In the genomic region with DNA sequence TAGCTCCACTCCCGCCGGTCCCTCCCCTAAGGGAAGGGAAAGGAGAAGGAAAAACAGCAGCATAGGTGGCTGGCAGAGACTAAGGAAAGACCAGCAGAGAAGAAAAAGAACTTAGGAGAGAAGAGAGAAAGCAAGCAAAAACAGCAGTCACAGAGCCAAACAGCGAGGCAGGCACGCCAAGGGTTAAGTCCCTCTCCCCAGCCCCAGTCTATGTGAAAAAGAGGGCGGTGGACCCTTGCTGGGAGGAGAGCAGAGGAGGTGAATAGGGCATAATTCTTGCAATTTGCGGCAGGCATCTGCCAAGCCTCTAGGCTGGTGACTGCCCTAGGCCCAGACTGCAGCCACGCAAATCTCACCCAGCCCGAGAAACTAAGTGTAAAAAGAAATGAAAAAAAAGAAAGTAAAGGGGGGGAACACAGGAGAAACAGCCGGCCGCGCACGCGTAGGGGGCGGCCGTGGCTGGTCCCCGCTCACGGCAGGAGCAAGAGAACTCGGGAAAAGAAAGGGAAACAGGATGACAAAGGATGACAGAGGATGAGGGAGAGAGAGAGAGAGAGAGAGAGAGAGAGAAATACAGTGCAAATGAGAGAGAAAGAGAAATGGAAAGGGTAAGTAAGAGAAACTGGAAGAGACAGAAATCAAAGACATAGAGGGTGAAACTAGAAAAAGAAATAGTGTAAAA, we compare ENCODE assay signal across 9 cellular contexts. TPM values are rescaled to one million over a fixed set of nuclear protein-coding genes. Genes with fewer than 3 reads are reported as not detected.
DNase-seq lines count a peak whose midpoint lies in the region; ATAC-seq, FAIRE-seq and TF ChIP-seq lines count a peak whose summit lies in the region.
"Had no signal": no experiment of that assay in that cellular context is flagged by ENCODE, and none has a peak within 500 bp of the region (broad histone marks: within the 10 kb centered on the region; RNA-seq: fewer than 3 reads in every experiment).

No MANE protein-coding gene starts in this region.

- 0 out of 3 replicates have a peak, but pooled peaks of 1 of the 2 experiments have one; percentile 21 for TF ChIP-seq POLR2A in H1 (IDR thresholded peaks at IDR 0.05; ENCODE audit: control extremely low read depth in 1 of 2, low read depth in 2 of 2, low read length in 2 of 2)

- 8% methylated on average over 18 of the region's 18 CpGs for WGBS in SK-N-SH (ENCODE audit: low lambda C conversion rate)
- 0% methylated on average over 3 of the region's 18 CpGs; no CpG with 5 or more reads in 1 of the 2 experiments for WGBS in H1 (ENCODE audit: extremely low coverage in 1 of 2, insufficient coverage in 1 of 2, insufficient read length in 1 of 2, insufficient replicate concordance in 2 of 2, low coverage in 1 of 2, low lambda C conversion rate in 2 of 2, missing lambda C conversion rate in 1 of 2), 2 experiments

- POLR2A ChIA-PET in CD8-positive, alpha-beta T cell (lab: Charles Lee): no interaction called here
- POLR2A ChIA-PET in SK-N-SH (lab: Yijun Ruan, JAX) (no interaction called here), H1 (lab: Charles Lee; ENCODE audit: partially characterized antibody) (interaction anchor here (0.6 to 1.0 kb wide), 2 partner anchors 12 to 295 kb away, joined by 3 read pairs; no protein-coding TSS in a partner anchor)

- H3K9ac ChIP-seq in SK-N-SH (peak overlapping the region; percentile 36; the same call in 1 of the 2 replicates), H1 (replicated peaks in 1 of 4; ENCODE audit: extremely low read depth in 1 of 4, low read depth in 3 of 4, low read length in 3 of 4) (peak overlapping the region in 2 of 4 experiments; percentile 11 to 13; a peak in 2 of 7 replicates)

- H3K56ac ChIP-seq in H1 (replicated peaks; ENCODE audit: insufficient read length, low read depth, low read length): no peak overlapping the region

- TF ChIP-seq CTCF in CD8-positive, alpha-beta T cell (IDR thresholded peaks at IDR 0.05): no peak
- TF ChIP-seq CTCF in SK-N-SH (IDR thresholded peaks at IDR 0.05) (no peak), H1 (IDR thresholded peaks at IDR 0.05; ENCODE audit: control extremely low read depth in 1 of 3, insufficient read depth in 1 of 3, low read depth in 1 of 3, low read length in 3 of 3) (no peak), osteoblast (IDR thresholded peaks at IDR 0.05; ENCODE audit: extremely low read depth, low read depth, low read length) (no peak)

- H3K4me1 ChIP-seq in CD8-positive, alpha-beta T cell (ENCODE audit: insufficient read depth, low read length): peaks cover 12% of the 10 kb centered on the region
- H3K4me1 ChIP-seq in SK-N-SH (ENCODE audit: control insufficient read depth in 1 of 2, insufficient read depth in 2 of 2, low read depth in 1 of 2, low read length in 1 of 2) (no peaks in the 10 kb centered on the region), H1 (replicated peaks in 1 of 4; ENCODE audit: control insufficient read depth in 3 of 4, insufficient read depth in 4 of 4, low read length in 3 of 4) (peaks cover 0 to 4% (median under 1%) of the 10 kb centered on the region in 4 experiments; a peak in 5 of 7 replicates), osteoblast (ENCODE audit: insufficient read depth, low read length) (no peaks in the 10 kb centered on the region)
- H3K4me1 ChIP-seq: lower lobe of right lung had no signal

- peak overlapping the region; percentile 33 for H4K5ac ChIP-seq in H1 (ENCODE audit: insufficient read length, low read depth, low read length)

- no peak overlapping the region for H2AK5ac ChIP-seq in H1 (ENCODE audit: low read depth, low read length)

- H3K4me3 Mint-ChIP-seq in CD8-positive, alpha-beta T cell: peak overlapping the region; percentile 82

- H3K18ac ChIP-seq in H1 (ENCODE audit: extremely low read depth, low read length): no peak overlapping the region; the same call in none of the 2 replicates

- H2BK120ac ChIP-seq in H1 (replicated peaks; ENCODE audit: low read depth, low read length): peak overlapping the region; percentile 22

- H3K23ac ChIP-seq in H1 (ENCODE audit: insufficient read length): no peak overlapping the region

- peak overlapping the region; percentile 74 for H3K27ac Mint-ChIP-seq in CD8-positive, alpha-beta T cell

- H3K4ac ChIP-seq in H1 (replicated peaks; ENCODE audit: insufficient read length, low read depth, low read length): no peak overlapping the region

- intact Hi-C loops in CD8-positive, alpha-beta T cell (cut with DNase I, micrococcal nuclease): no loop called here

- H3K14ac ChIP-seq in H1 (ENCODE audit: insufficient read length): no peak overlapping the region

- H3K27ac ChIP-seq in CD8-positive, alpha-beta T cell (ENCODE audit: low read depth, low read length): peak overlapping the region; percentile 45
- H3K27ac ChIP-seq in SK-N-SH (ENCODE audit: low read depth in 2 of 2, low read length in 1 of 2) (no peak overlapping the region), H1 (ENCODE audit: low read depth, low read length) (peak overlapping the region; percentile 25; the same call in 1 of the 2 replicates), osteoblast (ENCODE audit: low read depth, low read length) (peak overlapping the region; percentile 75)
- H3K27ac ChIP-seq: lower lobe of right lung had no signal

- H4K91ac ChIP-seq in H1 (replicated peaks; ENCODE audit: insufficient read length, low read length): no peak overlapping the region

- H3K36me3 ChIP-seq in CD8-positive, alpha-beta T cell (ENCODE audit: insufficient read depth, low read length): no peaks in the 10 kb centered on the region
- H3K36me3 ChIP-seq in SK-N-SH (replicated peaks in 1 of 2; ENCODE audit: control insufficient read depth in 1 of 2, insufficient read depth in 2 of 2, low read length in 1 of 2) (no peaks in the 10 kb centered on the region), H1 (ENCODE audit: control insufficient read depth in 2 of 4, insufficient read depth in 4 of 4, low read length in 3 of 4) (no peaks in the 10 kb centered on the region), osteoblast (ENCODE audit: insufficient read depth, low read length) (no peaks in the 10 kb centered on the region)
- H3K36me3 ChIP-seq: lower lobe of right lung had no signal

- no peaks in the 10 kb centered on the region for H3K79me1 ChIP-seq in H1 (ENCODE audit: low read depth, low read length)

- no peaks in the 10 kb centered on the region for H3K27me3 ChIP-seq in CD8-positive, alpha-beta T cell (ENCODE audit: insufficient read depth, low read length)
- peaks cover 8% of the 10 kb centered on the region; the same call in 1 of the 2 replicates for H3K27me3 ChIP-seq in SK-N-SH (ENCODE audit: insufficient read depth)
- H3K27me3 ChIP-seq in H1 (replicated peaks in 1 of 4; ENCODE audit: control insufficient read depth in 3 of 4, extremely low read depth in 1 of 4, insufficient read depth in 3 of 4, low read length in 3 of 4): no peaks in the 10 kb centered on the region
- H3K27me3 ChIP-seq in osteoblast (ENCODE audit: insufficient read depth, low read length): no peaks in the 10 kb centered on the region

- H4K20me1 ChIP-seq in SK-N-SH (ENCODE audit: insufficient read depth) (no peaks in the 10 kb centered on the region), H1 (replicated peaks in 1 of 2; ENCODE audit: control insufficient read depth in 1 of 2, insufficient read depth in 2 of 2, low read length in 2 of 2) (no peaks in the 10 kb centered on the region), osteoblast (ENCODE audit: insufficient read depth, low read length) (no peaks in the 10 kb centered on the region)

- H2BK12ac ChIP-seq in H1 (ENCODE audit: low read depth, low read length): no peak overlapping the region

- H3K79me2 ChIP-seq in SK-N-SH (ENCODE audit: insufficient read depth) (no peaks in the 10 kb centered on the region), H1 (ENCODE audit: control insufficient read depth in 1 of 2, insufficient read depth in 2 of 2, low read length in 2 of 2) (no peaks in the 10 kb centered on the region), osteoblast (ENCODE audit: insufficient read depth, low read length) (no peaks in the 10 kb centered on the region)

- no peaks in the 10 kb centered on the region for H3K9me3 Mint-ChIP-seq in CD8-positive, alpha-beta T cell

- H2BK20ac ChIP-seq in H1 (ENCODE audit: low read length): no peak overlapping the region

- CTCF ChIA-PET in CD8-positive, alpha-beta T cell (lab: Charles Lee): no interaction called here
- CTCF ChIA-PET in SK-N-SH (lab: Yijun Ruan, JAX): no interaction called here
- CTCF ChIA-PET in H1 (lab: Charles Lee; ENCODE audit: partially characterized antibody): no interaction called here

- ATAC-seq in CD8-positive, alpha-beta T cell: peak; percentile 77
- ATAC-seq in GM21619 (IDR thresholded peaks at IDR 0.05; ENCODE audit: unreplicated experiment) (peak; percentile 47), HG03342 (IDR thresholded peaks at IDR 0.05; ENCODE audit: unreplicated experiment) (no peak), HG03108 (IDR thresholded peaks at IDR 0.05; ENCODE audit: unreplicated experiment) (no peak)

- no peaks in the 10 kb centered on the region for H3K9me3 ChIP-seq in CD8-positive, alpha-beta T cell (ENCODE audit: low read length)
- no peaks in the 10 kb centered on the region for H3K9me3 ChIP-seq in SK-N-SH
- H3K9me3 ChIP-seq in H1 (ENCODE audit: insufficient read depth in 2 of 2, low read depth in 1 of 2, low read length in 1 of 2): no peaks in the 10 kb centered on the region
- H3K9me3 ChIP-seq in osteoblast (ENCODE audit: low read depth, low read length): no peaks in the 10 kb centered on the region
- H3K9me3 ChIP-seq: lower lobe of right lung had no signal

- peaks cover 4% of the 10 kb centered on the region for H3F3A ChIP-seq in SK-N-SH (replicated peaks; ENCODE audit: insufficient read depth)

- H2BK5ac ChIP-seq in H1 (ENCODE audit: low read depth, low read length): peak overlapping the region; percentile 60; the same call in 1 of the 2 replicates

- FAIRE-seq in H1 (lab: Jason Lieb, UNC): peak; percentile 78

- H4K8ac ChIP-seq in H1 (ENCODE audit: extremely low read depth, insufficient read depth, low read length): no peak overlapping the region

- H2AFZ ChIP-seq in SK-N-SH (ENCODE audit: low read depth): peak overlapping the region; percentile 80; the same call in 1 of the 2 replicates
- no peak overlapping the region for H2AFZ ChIP-seq in H1 (ENCODE audit: low read length)
- H2AFZ ChIP-seq in osteoblast (ENCODE audit: low read length): peak overlapping the region; percentile 93

- H3K9me2 ChIP-seq in SK-N-SH: no peaks in the 10 kb centered on the region

- TF ChIP-seq EP300 in SK-N-SH (IDR thresholded peaks at IDR 0.05; ENCODE audit: borderline replicate concordance in 1 of 2, low read depth in 1 of 2, low read length in 1 of 2) (no peak), H1 (IDR thresholded peaks at IDR 0.05; ENCODE audit: borderline replicate concordance in 1 of 2, low read depth in 2 of 2, low read length in 2 of 2) (no peak)

- TF ChIP-seq RAD21 in SK-N-SH (IDR thresholded peaks at IDR 0.05; ENCODE audit: low read length) (no peak), H1 (IDR thresholded peaks at IDR 0.05 in 1 of 2, conservative IDR thresholded peaks at IDR 0.05 in 1 of 2; ENCODE audit: low read depth in 2 of 2, low read length in 2 of 2) (no peak)

- peak in 5 of 7 experiments; percentile 2 to 42 (median 22) for DNase-seq in CD8-positive, alpha-beta T cell
- no peak for DNase-seq in SK-N-SH
- peak in 1 of 2 experiments; percentile 51 for DNase-seq in H1 (ENCODE audit: low read depth in 1 of 2, low spot score in 2 of 2)
- DNase-seq in osteoblast (ENCODE audit: insufficient read length, low spot score, missing footprints): peak; percentile 39
- DNase-seq in NCI-H1694 (lab: John Stamatoyannopoulos, UW): no peak
- DNase-seq: lower lobe of right lung had no signal

- H3K36me3 Mint-ChIP-seq in CD8-positive, alpha-beta T cell: no peaks in the 10 kb centered on the region

- H3K4me1 Mint-ChIP-seq in CD8-positive, alpha-beta T cell (ENCODE audit: low read depth): peaks cover 16% of the 10 kb centered on the region

- H3K27me3 Mint-ChIP-seq in CD8-positive, alpha-beta T cell (ENCODE audit: low read depth): no peaks in the 10 kb centered on the region

- 0 out of 2 replicates have a peak overlapping the region, but pooled peaks have one; percentile 46 for H2BK15ac ChIP-seq in H1 (ENCODE audit: low read length)

- peak overlapping the region; percentile 37 for H3K4me3 ChIP-seq in CD8-positive, alpha-beta T cell (ENCODE audit: low read depth, low read length)
- H3K4me3 ChIP-seq in SK-N-SH (ENCODE audit: low read depth in 2 of 2, low read length in 1 of 2) (peak overlapping the region; percentile 15 to 53; a peak in 3 of 4 replicates), H1 (ENCODE audit: extremely low read depth in 1 of 4, insufficient read depth in 2 of 4, low read depth in 3 of 4, low read length in 4 of 4) (peak overlapping the region; percentile 7 to 56 (median 27); a peak in 5 of 8 replicates), osteoblast (ENCODE audit: insufficient read depth, low read length) (peak overlapping the region; percentile 57)
- H3K4me3 ChIP-seq: lower lobe of right lung had no signal

- H3K4me2 ChIP-seq in SK-N-SH (peak overlapping the region; percentile 76), H1 (ENCODE audit: insufficient read depth in 1 of 2, low read depth in 2 of 2, low read length in 2 of 2) (peak overlapping the region; percentile 59 to 76), osteoblast (ENCODE audit: insufficient read depth, low read length) (peak overlapping the region; percentile 78)

- no peaks in the 10 kb centered on the region for H3K23me2 ChIP-seq in H1 (ENCODE audit: low read depth, low read length)

RNA-seq across cellular contexts. Expression of a gene that starts 48.6 kb away (rescaled TPM):
- total RNA-seq in CD8-positive, alpha-beta T cell: not detected
- polyA plus RNA-seq in SK-N-SH (2012; rRNA removed) (not detected in 2 replicates), H1 (2011; rRNA removed) (not detected in 2 replicates)
- not detected in 2 replicates for polyA plus RNA-seq in SK-N-SH (2012; cell fraction: cytosol; rRNA removed)
- not detected in 2 replicates for polyA plus RNA-seq in SK-N-SH (2012; cell fraction: nucleus; rRNA removed)
- not detected in 2 replicates for total RNA-seq in H1 (2021; fragmentation: NEBNext Ultra II Directional; extraction: Animal tissue kit (Norgen Biotek cat#: 25700))
- polyA plus RNA-seq in H1 (2011; cell fraction: cytosol; rRNA removed): not detected
- polyA plus RNA-seq in H1 (2011; cell fraction: nucleus; rRNA removed): not detected
- polyA plus RNA-seq in H1 (2012, experiment 1 of 2): not detected in 4 replicates
- not detected for polyA plus RNA-seq in H1 (2012, experiment 2 of 2)
- not detected for polyA plus RNA-seq in H1 (2013, experiment 1 of 2)
- polyA plus RNA-seq in H1 (2013, experiment 2 of 2): not detected
- polyA minus RNA-seq in H1 (2011; rRNA and poly(A)+ RNA removed): not detected in 2 replicates
- not detected for polyA minus RNA-seq in H1 (2011; cell fraction: cytosol; rRNA and poly(A)+ RNA removed)
- polyA minus RNA-seq in H1 (2011; cell fraction: nucleus; rRNA and poly(A)+ RNA removed): not detected
- total RNA-seq in osteoblast: not detected in 2 replicates
- total RNA-seq: lower lobe of right lung had no signal

RNA-seq across cellular contexts. Expression of a gene that starts 50.6 kb away (rescaled TPM):
- total RNA-seq in CD8-positive, alpha-beta T cell: not detected
- polyA plus RNA-seq in SK-N-SH (2012; rRNA removed) (0.15 and 0.20 TPM in 2 replicates), H1 (2011; rRNA removed) (not detected in 2 replicates)
- 0.14 and 0.23 TPM in 2 replicates for polyA plus RNA-seq in SK-N-SH (2012; cell fraction: cytosol; rRNA removed)
- 0.05 and 0.08 TPM in 2 replicates for polyA plus RNA-seq in SK-N-SH (2012; cell fraction: nucleus; rRNA removed)
- not detected in 2 replicates for total RNA-seq in H1 (2021; fragmentation: NEBNext Ultra II Directional; extraction: Animal tissue kit (Norgen Biotek cat#: 25700))
- not detected for polyA plus RNA-seq in H1 (2011; cell fraction: cytosol; rRNA removed)
- polyA plus RNA-seq in H1 (2011; cell fraction: nucleus; rRNA removed): not detected
- polyA plus RNA-seq in H1 (2012, experiment 1 of 2): 0.09 to 0.13 TPM in 2 of 4 replicates, not detected in the others
- polyA plus RNA-seq in H1 (2012, experiment 2 of 2): not detected
- polyA plus RNA-seq in H1 (2013, experiment 1 of 2): not detected
- not detected for polyA plus RNA-seq in H1 (2013, experiment 2 of 2)
- not detected in 2 replicates for polyA minus RNA-seq in H1 (2011; rRNA and poly(A)+ RNA removed)
- not detected for polyA minus RNA-seq in H1 (2011; cell fraction: cytosol; rRNA and poly(A)+ RNA removed)
- not detected for polyA minus RNA-seq in H1 (2011; cell fraction: nucleus; rRNA and poly(A)+ RNA removed)
- not detected in 2 replicates for total RNA-seq in osteoblast
- total RNA-seq: lower lobe of right lung had no signal

RNA-seq across cellular contexts. Expression of a gene that starts 56.5 kb away (rescaled TPM):
- under 1 TPM in 1 of 2 experiments, not detected in 1; 0.27 TPM for total RNA-seq in CD8-positive, alpha-beta T cell
- polyA plus RNA-seq in SK-N-SH (2012; rRNA removed): 0.05 and 0.12 TPM in 2 replicates
- polyA plus RNA-seq in SK-N-SH (2012; cell fraction: cytosol; rRNA removed): 0.05 TPM in 2 replicates
- 0.26 and 0.36 TPM in 2 replicates for polyA plus RNA-seq in SK-N-SH (2012; cell fraction: nucleus; rRNA removed)
- total RNA-seq in H1 (2021; fragmentation: NEBNext Ultra II Directional; extraction: Animal tissue kit (Norgen Biotek cat#: 25700)): 0.63 TPM in 2 replicates
- 0.42 and 0.60 TPM in 2 replicates for polyA plus RNA-seq in H1 (2011; rRNA removed)
- polyA plus RNA-seq in H1 (2011; cell fraction: cytosol; rRNA removed): 0.31 TPM
- polyA plus RNA-seq in H1 (2011; cell fraction: nucleus; rRNA removed): 1.9 TPM
- 0.18 to 0.64 TPM (median 0.33 TPM) in 4 replicates for polyA plus RNA-seq in H1 (2012, experiment 1 of 2)
- polyA plus RNA-seq in H1 (2012, experiment 2 of 2): 0.10 TPM
- polyA plus RNA-seq in H1 (2013, experiment 1 of 2): 0.16 TPM
- polyA plus RNA-seq in H1 (2013, experiment 2 of 2): 0.18 TPM
- polyA minus RNA-seq in H1 (2011; rRNA and poly(A)+ RNA removed): 0.61 and 0.79 TPM in 2 replicates
- not detected for polyA minus RNA-seq in H1 (2011; cell fraction: cytosol; rRNA and poly(A)+ RNA removed)
- polyA minus RNA-seq in H1 (2011; cell fraction: nucleus; rRNA and poly(A)+ RNA removed): 1.9 TPM
- total RNA-seq in osteoblast: 0.36 and 0.59 TPM in 2 replicates

Comparison
In these comparisons a context has a peak if more than half of its experiments do, and no peak if none do; other contexts are left out.
1. ATAC-seq: peak in CD8-positive, alpha-beta T cell (single experiment) and GM21619 (single experiment); none in HG03342 (single experiment) and HG03108 (single experiment).
2. DNase-seq: peak in CD8-positive, alpha-beta T cell (5 of 7) and osteoblast (single experiment); none in SK-N-SH (single experiment) and NCI-H1694 (single experiment).
3. H3K27ac ChIP-seq: peak in CD8-positive, alpha-beta T cell (single experiment), H1 (single experiment) and osteoblast (single experiment); none in SK-N-SH (0 of 2).
4. Peak in every context shown above with its lines, with median percentiles within 50 percentile points of each other: H3K4me3 ChIP-seq and H3K4me2 ChIP-seq.